Comparison of ENCODE assay signal across 2 cellular contexts in the genomic region with DNA sequence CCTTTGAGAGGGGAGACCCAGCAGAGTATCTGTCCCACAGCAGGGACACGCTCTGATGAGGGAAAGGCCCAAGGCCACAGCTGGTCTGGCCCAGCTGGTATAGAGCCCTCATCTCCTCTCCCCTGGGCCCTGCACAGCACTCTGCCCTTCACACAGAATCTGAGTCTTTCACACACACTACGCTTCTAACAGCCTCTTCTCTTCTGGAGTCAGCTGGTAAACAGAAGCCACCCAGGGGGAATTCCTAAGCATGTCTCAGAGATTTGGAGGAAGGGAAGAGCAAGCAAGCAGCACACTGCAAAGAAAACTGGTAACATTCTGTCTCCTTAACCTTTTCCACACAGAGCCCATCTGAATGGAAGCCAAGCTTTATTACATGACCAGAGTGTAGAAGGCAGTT.
TF ChIP-seq lines count a peak whose summit lies in the region.

No MANE protein-coding gene starts in this region.

TF ChIP-seq in SK-N-SH, 30 proteins besides CTCF, POLR2A, EP300 and RAD21 (continued from another document):
- TF ChIP-seq, protein P1, sequence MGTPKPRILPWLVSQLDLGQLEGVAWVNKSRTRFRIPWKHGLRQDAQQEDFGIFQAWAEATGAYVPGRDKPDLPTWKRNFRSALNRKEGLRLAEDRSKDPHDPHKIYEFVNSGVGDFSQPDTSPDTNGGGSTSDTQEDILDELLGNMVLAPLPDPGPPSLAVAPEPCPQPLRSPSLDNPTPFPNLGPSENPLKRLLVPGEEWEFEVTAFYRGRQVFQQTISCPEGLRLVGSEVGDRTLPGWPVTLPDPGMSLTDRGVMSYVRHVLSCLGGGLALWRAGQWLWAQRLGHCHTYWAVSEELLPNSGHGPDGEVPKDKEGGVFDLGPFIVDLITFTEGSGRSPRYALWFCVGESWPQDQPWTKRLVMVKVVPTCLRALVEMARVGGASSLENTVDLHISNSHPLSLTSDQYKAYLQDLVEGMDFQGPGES (IDR thresholded peaks at IDR 0.05; ENCODE audit: low read depth, low read length), result no peak
- TF ChIP-seq, protein P2, sequence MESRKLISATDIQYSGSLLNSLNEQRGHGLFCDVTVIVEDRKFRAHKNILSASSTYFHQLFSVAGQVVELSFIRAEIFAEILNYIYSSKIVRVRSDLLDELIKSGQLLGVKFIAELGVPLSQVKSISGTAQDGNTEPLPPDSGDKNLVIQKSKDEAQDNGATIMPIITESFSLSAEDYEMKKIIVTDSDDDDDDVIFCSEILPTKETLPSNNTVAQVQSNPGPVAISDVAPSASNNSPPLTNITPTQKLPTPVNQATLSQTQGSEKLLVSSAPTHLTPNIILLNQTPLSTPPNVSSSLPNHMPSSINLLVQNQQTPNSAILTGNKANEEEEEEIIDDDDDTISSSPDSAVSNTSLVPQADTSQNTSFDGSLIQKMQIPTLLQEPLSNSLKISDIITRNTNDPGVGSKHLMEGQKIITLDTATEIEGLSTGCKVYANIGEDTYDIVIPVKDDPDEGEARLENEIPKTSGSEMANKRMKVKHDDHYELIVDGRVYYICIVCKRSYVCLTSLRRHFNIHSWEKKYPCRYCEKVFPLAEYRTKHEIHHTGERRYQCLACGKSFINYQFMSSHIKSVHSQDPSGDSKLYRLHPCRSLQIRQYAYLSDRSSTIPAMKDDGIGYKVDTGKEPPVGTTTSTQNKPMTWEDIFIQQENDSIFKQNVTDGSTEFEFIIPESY (IDR thresholded peaks at IDR 0.05; ENCODE audit: borderline replicate concordance, low read depth), result no peak
- TF ChIP-seq FOXJ3 (CRISPR knock-in tag; IDR thresholded peaks at IDR 0.05), result no peak
- no peak for TF ChIP-seq FOSL2 (IDR thresholded peaks at IDR 0.05; ENCODE audit: borderline replicate concordance, low read depth)
- TF ChIP-seq ELF1 (IDR thresholded peaks at IDR 0.05), result no peak
- TF ChIP-seq SIN3A (IDR thresholded peaks at IDR 0.05; ENCODE audit: borderline replicate concordance, low read depth, low read length), result no peak
- TF ChIP-seq, protein P3, sequence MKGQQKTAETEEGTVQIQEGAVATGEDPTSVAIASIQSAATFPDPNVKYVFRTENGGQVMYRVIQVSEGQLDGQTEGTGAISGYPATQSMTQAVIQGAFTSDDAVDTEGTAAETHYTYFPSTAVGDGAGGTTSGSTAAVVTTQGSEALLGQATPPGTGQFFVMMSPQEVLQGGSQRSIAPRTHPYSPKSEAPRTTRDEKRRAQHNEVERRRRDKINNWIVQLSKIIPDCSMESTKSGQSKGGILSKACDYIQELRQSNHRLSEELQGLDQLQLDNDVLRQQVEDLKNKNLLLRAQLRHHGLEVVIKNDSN (IDR thresholded peaks at IDR 0.05; ENCODE audit: borderline replicate concordance, low read depth), result no peak

TF ChIP-seq in SK-N-SH treated with all-trans-retinoic acid at 6 μM for 48 hours, 23 proteins besides CTCF, POLR2A, EP300 and RAD21:
- TF ChIP-seq, protein P4, sequence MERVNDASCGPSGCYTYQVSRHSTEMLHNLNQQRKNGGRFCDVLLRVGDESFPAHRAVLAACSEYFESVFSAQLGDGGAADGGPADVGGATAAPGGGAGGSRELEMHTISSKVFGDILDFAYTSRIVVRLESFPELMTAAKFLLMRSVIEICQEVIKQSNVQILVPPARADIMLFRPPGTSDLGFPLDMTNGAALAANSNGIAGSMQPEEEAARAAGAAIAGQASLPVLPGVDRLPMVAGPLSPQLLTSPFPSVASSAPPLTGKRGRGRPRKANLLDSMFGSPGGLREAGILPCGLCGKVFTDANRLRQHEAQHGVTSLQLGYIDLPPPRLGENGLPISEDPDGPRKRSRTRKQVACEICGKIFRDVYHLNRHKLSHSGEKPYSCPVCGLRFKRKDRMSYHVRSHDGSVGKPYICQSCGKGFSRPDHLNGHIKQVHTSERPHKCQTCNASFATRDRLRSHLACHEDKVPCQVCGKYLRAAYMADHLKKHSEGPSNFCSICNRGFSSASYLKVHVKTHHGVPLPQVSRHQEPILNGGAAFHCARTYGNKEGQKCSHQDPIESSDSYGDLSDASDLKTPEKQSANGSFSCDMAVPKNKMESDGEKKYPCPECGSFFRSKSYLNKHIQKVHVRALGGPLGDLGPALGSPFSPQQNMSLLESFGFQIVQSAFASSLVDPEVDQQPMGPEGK (CRISPR knock-in tag; IDR thresholded peaks at IDR 0.05; ENCODE audit: borderline replicate concordance), result no peak
- no peak for TF ChIP-seq GLIS3 (CRISPR knock-in tag; IDR thresholded peaks at IDR 0.05)
- TF ChIP-seq ZNF8 (CRISPR knock-in tag; IDR thresholded peaks at IDR 0.05), result no peak
- TF ChIP-seq BACH2 (CRISPR knock-in tag; IDR thresholded peaks at IDR 0.05; ENCODE audit: borderline replicate concordance), result no peak
- TF ChIP-seq PPARA (CRISPR knock-in tag; IDR thresholded peaks at IDR 0.05; ENCODE audit: borderline replicate concordance), result no peak
- TF ChIP-seq ZFP30 (CRISPR knock-in tag; IDR thresholded peaks at IDR 0.05), result no peak
- TF ChIP-seq ZC3H10 (CRISPR knock-in tag; IDR thresholded peaks at IDR 0.05), result no peak
- TF ChIP-seq, protein P5, sequence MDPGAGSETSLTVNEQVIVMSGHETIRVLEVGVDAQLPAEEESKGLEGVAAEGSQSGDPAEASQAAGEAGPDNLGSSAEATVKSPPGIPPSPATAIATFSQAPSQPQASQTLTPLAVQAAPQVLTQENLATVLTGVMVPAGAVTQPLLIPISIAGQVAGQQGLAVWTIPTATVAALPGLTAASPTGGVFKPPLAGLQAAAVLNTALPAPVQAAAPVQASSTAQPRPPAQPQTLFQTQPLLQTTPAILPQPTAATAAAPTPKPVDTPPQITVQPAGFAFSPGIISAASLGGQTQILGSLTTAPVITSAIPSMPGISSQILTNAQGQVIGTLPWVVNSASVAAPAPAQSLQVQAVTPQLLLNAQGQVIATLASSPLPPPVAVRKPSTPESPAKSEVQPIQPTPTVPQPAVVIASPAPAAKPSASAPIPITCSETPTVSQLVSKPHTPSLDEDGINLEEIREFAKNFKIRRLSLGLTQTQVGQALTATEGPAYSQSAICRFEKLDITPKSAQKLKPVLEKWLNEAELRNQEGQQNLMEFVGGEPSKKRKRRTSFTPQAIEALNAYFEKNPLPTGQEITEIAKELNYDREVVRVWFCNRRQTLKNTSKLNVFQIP (CRISPR knock-in tag; IDR thresholded peaks at IDR 0.05; ENCODE audit: borderline replicate concordance, low read depth), result no peak
